7 cellular contexts compared by ENCODE assay signal in genomic region chr15:63762833-63763232, GRCh38.
DNase-seq lines count a peak whose midpoint lies in the region; ATAC-seq, FAIRE-seq and TF ChIP-seq lines count a peak whose summit lies in the region.
"Not testable (repeated sequence)": the region's sequence is repeated elsewhere in the genome, so short reads cannot be mapped to it uniquely, and the experiment has no call there.

No MANE protein-coding gene starts in this region.

- H3K79me2 ChIP-seq in H9 (ENCODE audit: insufficient read depth, low read length); astrocyte (ENCODE audit: insufficient read depth, low read length): not testable (repeated sequence)
- H3K79me2 ChIP-seq in neural progenitor cell (ENCODE audit: low read depth): peaks cover 61% of the 10 kb centered on the region

- H2AFZ ChIP-seq in H9 (ENCODE audit: low read length); astrocyte (ENCODE audit: low read depth, low read length); neural progenitor cell (replicated peaks): not testable (repeated sequence)

- H3K27ac Mint-ChIP-seq in H9 (peak overlapping the region; percentile 31 to 93 (median 82)), astrocyte (ENCODE audit: unreplicated experiment) (peak overlapping the region; percentile 7)
- H3K27ac Mint-ChIP-seq in T-helper 17 cell, neural progenitor cell: not testable (repeated sequence)
- H3K27ac Mint-ChIP-seq in activated CD8-positive, alpha-beta memory T cell treated with anti-CD3 and anti-CD28 coated beads, Interleukin-2, amount 10 ng/mL, durations not matched to agents 7 days and 5 days: peak overlapping the region; percentile 64

- not testable (repeated sequence) for H3K9me3 Mint-ChIP-seq in H9; activated CD8-positive, alpha-beta memory T cell treated with anti-CD3 and anti-CD28 coated beads, Interleukin-2, amount 10 ng/mL, durations not matched to agents 7 days and 5 days (ENCODE audit: low read depth); astrocyte (ENCODE audit: unreplicated experiment); neural progenitor cell

- H3K36me3 ChIP-seq in astrocyte (ENCODE audit: insufficient read depth, low read length); ectodermal cell (ENCODE audit: control insufficient read depth, insufficient read depth, low read length); iPS-18a (ENCODE audit: control insufficient read depth, low read depth, low read length); neural progenitor cell: not testable (repeated sequence)

- H3K4ac ChIP-seq in H9 (ENCODE audit: low read depth, low read length): not testable (repeated sequence)

- peaks cover 13% of the 10 kb centered on the region; the same call in 1 of the 2 replicates for H3K4me1 ChIP-seq in H9 (ENCODE audit: insufficient read depth, low read length)
- H3K4me1 ChIP-seq in astrocyte (ENCODE audit: insufficient read depth, low read length): not testable (repeated sequence)
- H3K4me1 ChIP-seq in ectodermal cell (ENCODE audit: control insufficient read depth, insufficient read depth, low read length): peaks cover 44% of the 10 kb centered on the region
- peaks cover 49% of the 10 kb centered on the region for H3K4me1 ChIP-seq in iPS-18a (ENCODE audit: control insufficient read depth, low read depth, low read length)
- H3K4me1 ChIP-seq in neural progenitor cell: peaks cover 71% of the 10 kb centered on the region

- not testable (repeated sequence) for H3K9ac ChIP-seq in H9 (ENCODE audit: extremely low read depth, insufficient read length, low read length); astrocyte (ENCODE audit: low read length); iPS-18a (ENCODE audit: low read length); neural progenitor cell

- not testable (repeated sequence) for H4K20me1 ChIP-seq in H9 (ENCODE audit: control insufficient read depth, insufficient read depth, insufficient read length); neural progenitor cell (ENCODE audit: low read depth)
- peaks cover 34% of the 10 kb centered on the region for H4K20me1 ChIP-seq in astrocyte (ENCODE audit: insufficient read depth, low read length)

- not testable (repeated sequence) for H3K4me2 ChIP-seq in H9 (ENCODE audit: insufficient read depth, insufficient read length, low read length)
- H3K4me2 ChIP-seq in astrocyte (ENCODE audit: low read length) (peak overlapping the region; percentile 18), neural progenitor cell (peak overlapping the region; percentile 65)

- not testable (repeated sequence) for H2BK120ac ChIP-seq in H9 (ENCODE audit: low read depth, low read length, poor library complexity, severe bottlenecking)

- not testable (repeated sequence) for H3T11ph ChIP-seq in H9 (ENCODE audit: low read length)

- H3K27ac ChIP-seq in H9 (ENCODE audit: insufficient read length, low read depth, low read length); astrocyte (ENCODE audit: low read depth, low read length): not testable (repeated sequence)
- H3K27ac ChIP-seq in ectodermal cell (ENCODE audit: insufficient read depth, low read depth, low read length, poor library complexity, severe bottlenecking): peak overlapping the region; percentile 69
- peak overlapping the region; percentile 2 for H3K27ac ChIP-seq in iPS-18a (ENCODE audit: low read length)
- peak overlapping the region; percentile 89 for H3K27ac ChIP-seq in neural progenitor cell

- H3K27me3 ChIP-seq in H9 (ENCODE audit: insufficient read depth, low read length); astrocyte (ENCODE audit: insufficient read depth, low read length); ectodermal cell (ENCODE audit: control insufficient read depth, insufficient read depth, low read length, poor library complexity, severe bottlenecking); iPS-18a (ENCODE audit: control insufficient read depth, insufficient read depth, low read length); neural progenitor cell: not testable (repeated sequence)

- not testable (repeated sequence) for H3K4me3 ChIP-seq in astrocyte (ENCODE audit: insufficient read depth, low read depth, low read length); ectodermal cell (ENCODE audit: insufficient read depth, low read depth, low read length); iPS-18a (ENCODE audit: low read length)
- H3K4me3 ChIP-seq in neural progenitor cell: peak overlapping the region; percentile 27

- TF ChIP-seq CTCF in H9 (conservative IDR thresholded peaks at IDR 0.05); astrocyte (IDR thresholded peaks at IDR 0.05; ENCODE audit: insufficient read depth, low read depth, low read length); neural progenitor cell (IDR thresholded peaks at IDR 0.05): not testable (repeated sequence)

- not testable (repeated sequence) for H3K56ac ChIP-seq in H9 (ENCODE audit: insufficient read length, low read depth, low read length)

- not testable (repeated sequence) for H2BK12ac ChIP-seq in H9 (ENCODE audit: insufficient read length, low read depth, low read length)

- not testable (repeated sequence) for H3K9me3 ChIP-seq in H9 (ENCODE audit: control insufficient read depth, low read depth, low read length); T-helper 17 cell (ENCODE audit: control insufficient read depth, low read length, poor library complexity, severe bottlenecking); astrocyte (ENCODE audit: insufficient read depth, low read depth, low read length); ectodermal cell (ENCODE audit: control insufficient read depth, low read length); iPS-18a (ENCODE audit: control insufficient read depth, low read depth, low read length); neural progenitor cell (ENCODE audit: low read depth)

- H4K5ac ChIP-seq in H9 (ENCODE audit: insufficient read length, low read depth, low read length): not testable (repeated sequence)

- not testable (repeated sequence) for ATAC-seq in T-helper 17 cell; activated CD8-positive, alpha-beta memory T cell treated with anti-CD3 and anti-CD28 coated beads, Interleukin-2, amount 10 ng/mL, durations not matched to agents 7 days and 5 days

- not testable (repeated sequence) for H2BK15ac ChIP-seq in H9 (ENCODE audit: low read depth, low read length)

- DNase-seq in H9; T-helper 17 cell; activated CD8-positive, alpha-beta memory T cell treated with anti-CD3 and anti-CD28 coated beads, Interleukin-2, amount 10 ng/mL, durations not matched to agents 7 days and 5 days; astrocyte (ENCODE audit: low read depth): not testable (repeated sequence)
- DNase-seq in neural progenitor cell (ENCODE audit: low spot score): peak; percentile 85

- FAIRE-seq in astrocyte (lab: Jason Lieb, UNC): not testable (repeated sequence)

- H2AK5ac ChIP-seq in H9 (ENCODE audit: insufficient read length, low read length): not testable (repeated sequence)

- not testable (repeated sequence) for H3K36me3 Mint-ChIP-seq in H9 (ENCODE audit: insufficient read depth in 1 of 3, low read depth in 3 of 3); T-helper 17 cell (ENCODE audit: low read depth); astrocyte (ENCODE audit: low read depth, unreplicated experiment); neural progenitor cell
- peaks cover 20% of the 10 kb centered on the region for H3K36me3 Mint-ChIP-seq in activated CD8-positive, alpha-beta memory T cell treated with anti-CD3 and anti-CD28 coated beads, Interleukin-2, amount 10 ng/mL, durations not matched to agents 7 days and 5 days

- not testable (repeated sequence) for H2BK20ac ChIP-seq in H9 (ENCODE audit: low read depth, low read length, poor library complexity, severe bottlenecking)

- H3K4me3 Mint-ChIP-seq in H9 (peak overlapping the region; percentile 9 to 11; a peak in 2 of 5 replicates), T-helper 17 cell (peak overlapping the region; percentile 26), astrocyte (ENCODE audit: unreplicated experiment) (peak overlapping the region; percentile 23)
- not testable (repeated sequence) for H3K4me3 Mint-ChIP-seq in activated CD8-positive, alpha-beta memory T cell treated with anti-CD3 and anti-CD28 coated beads, Interleukin-2, amount 10 ng/mL, durations not matched to agents 7 days and 5 days; neural progenitor cell

- not testable (repeated sequence) for H3K79me1 ChIP-seq in H9 (ENCODE audit: insufficient read depth, low read depth, low read length, poor library complexity, severe bottlenecking)

- H4K8ac ChIP-seq in H9 (replicated peaks; ENCODE audit: insufficient read length, low read depth, low read length): not testable (repeated sequence)

- H3K18ac ChIP-seq in H9 (ENCODE audit: insufficient read length, low read depth, low read length): not testable (repeated sequence)

- not testable (repeated sequence) for H3K23me2 ChIP-seq in H9 (ENCODE audit: insufficient read length, low read depth, low read length, poor library complexity, severe bottlenecking)

- not testable (repeated sequence) for H3K27me3 Mint-ChIP-seq in H9 (ENCODE audit: low read depth); T-helper 17 cell; activated CD8-positive, alpha-beta memory T cell treated with anti-CD3 and anti-CD28 coated beads, Interleukin-2, amount 10 ng/mL, durations not matched to agents 7 days and 5 days; astrocyte (ENCODE audit: low read depth, unreplicated experiment); neural progenitor cell (ENCODE audit: insufficient read depth, low read depth)

- not testable (repeated sequence) for H4K91ac ChIP-seq in H9 (ENCODE audit: insufficient read length, low read depth, low read length)

- H3F3A ChIP-seq in neural progenitor cell (ENCODE audit: low read depth): peaks cover 44% of the 10 kb centered on the region

- not testable (repeated sequence) for H2BK5ac ChIP-seq in H9 (ENCODE audit: insufficient read length, low read length)

- WGBS in H9 (ENCODE audit: extremely low coverage, insufficient read length, low lambda C conversion rate): no CpG with 5 or more reads among the region's 7 CpGs
- 19 to 24% methylated on average over 5 to 7 of the region's 7 CpGs for WGBS in ectodermal cell, 2 experiments

- peaks cover 65 to 67% of the 10 kb centered on the region in 2 experiments for H3K4me1 Mint-ChIP-seq in H9
- H3K4me1 Mint-ChIP-seq in T-helper 17 cell: peaks cover 38% of the 10 kb centered on the region
- H3K4me1 Mint-ChIP-seq in activated CD8-positive, alpha-beta memory T cell treated with anti-CD3 and anti-CD28 coated beads, Interleukin-2, amount 10 ng/mL, durations not matched to agents 7 days and 5 days: peaks cover 42% of the 10 kb centered on the region
- H3K4me1 Mint-ChIP-seq in astrocyte (ENCODE audit: low read depth, unreplicated experiment): peaks cover 20% of the 10 kb centered on the region
- peaks cover 47% of the 10 kb centered on the region for H3K4me1 Mint-ChIP-seq in neural progenitor cell

- H3K23ac ChIP-seq in H9 (ENCODE audit: insufficient read length, low read depth, low read length): not testable (repeated sequence)

- not testable (repeated sequence) for H3K14ac ChIP-seq in H9 (ENCODE audit: insufficient read depth, low read length)

- CTCF ChIA-PET in activated CD8-positive, alpha-beta memory T cell treated with anti-CD3 and anti-CD28 coated beads, Interleukin-2, amount 10 ng/mL, durations not matched to agents 7 days and 5 days (lab: Charles Lee): interaction anchor here (1.1 to 2.7 kb wide), 3 partner anchors 10 to 130 kb away, joined by 3 to 11 read pairs (median 4); no protein-coding TSS in a partner anchor
